In the genomic region with DNA sequence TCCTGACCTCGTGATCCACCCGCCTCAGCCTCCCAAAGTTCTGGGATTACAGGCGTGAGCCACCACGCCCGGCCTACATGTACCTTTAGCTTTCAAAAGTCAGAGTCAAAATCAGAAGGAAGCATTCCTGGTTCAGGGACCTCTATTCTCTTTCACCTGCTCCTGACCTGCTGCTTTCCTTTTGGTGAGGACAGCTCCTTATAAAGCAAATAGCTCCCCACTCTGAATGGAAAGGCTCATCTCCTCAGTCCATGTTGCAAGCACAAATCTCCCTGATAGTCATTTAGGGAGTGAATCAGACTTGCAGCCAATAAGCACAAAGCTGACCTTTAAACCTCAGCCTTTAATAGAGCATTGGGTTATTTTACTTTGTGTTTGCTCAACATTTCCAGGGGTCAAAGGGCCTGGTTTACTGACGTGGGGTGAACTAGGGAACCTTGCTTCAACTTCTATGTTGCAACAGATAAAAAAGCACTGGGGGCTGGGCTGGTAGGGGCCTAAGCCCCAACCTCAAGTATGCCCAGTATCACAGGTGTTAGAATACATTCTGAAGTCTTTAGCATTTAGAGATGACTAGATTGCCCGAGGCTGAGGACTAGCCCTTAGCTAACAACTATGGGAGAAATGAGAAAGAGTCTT, we compare ENCODE assay signal across 20 cellular contexts. TPM values are rescaled to one million over a fixed set of nuclear protein-coding genes. Genes with fewer than 3 reads are reported as not detected.
DNase-seq lines count a peak whose midpoint lies in the region; ATAC-seq, FAIRE-seq and TF ChIP-seq lines count a peak whose summit lies in the region.
"Had no signal": no experiment of that assay in that cellular context is flagged by ENCODE, and none has a peak within 500 bp of the region (broad histone marks: within the 10 kb centered on the region; RNA-seq: fewer than 3 reads in every experiment).

No MANE protein-coding gene starts in this region.

- ATAC-seq in body of pancreas, result peak; percentile 74
- ATAC-seq in HepG2, result peak; percentile 95
- ATAC-seq in stimulated activated naive B cell treated with anti-CD40 and anti-IgM and Interleukin-4, amounts not matched to agents 10 μg/mL and 1 μg/mL and 100 μg/mL, for 72 hours (replicated peaks), result peak; percentile 44 to 77
- ATAC-seq: activated naive CD8-positive, alpha-beta T cell treated with anti-CD3 and anti-CD28 coated beads, Interleukin-2, amount 50 U/mL, for 24 hours had no signal

- H3K4me3 ChIP-seq in body of pancreas, result no peak overlapping the region
- peak overlapping the region; percentile 35 to 68 (median 56); a peak in 5 of 6 replicates for H3K4me3 ChIP-seq in HepG2 (replicated peaks in 1 of 3; ENCODE audit: insufficient read depth in 1 of 3, low read depth in 2 of 3, low read length in 3 of 3)
- H3K4me3 ChIP-seq: cardiac muscle cell had no signal

- H3K79me2 ChIP-seq in HepG2 (ENCODE audit: insufficient read depth, low read length), result peaks cover 44% of the 10 kb centered on the region

- 63 to 66% methylated on average over 7 of the region's 7 CpGs for WGBS in body of pancreas, 2 donors
- 1% methylated on average over 7 of the region's 7 CpGs for WGBS in HepG2 (ENCODE audit: low lambda C conversion rate)

- DNase-seq in NCI-H226 (peak; percentile 5), body of pancreas (peak in 2 of 4 donors; percentile 27 to 60), HepG2 (ENCODE audit: low spot score) (peak; percentile 99), GM19238 (ENCODE audit: insufficient read length, low spot score) (no peak), GOT3 (lab: John Stamatoyannopoulos, UW) (no peak), DMS 273 (lab: John Stamatoyannopoulos, UW; ENCODE audit: unreplicated experiment) (no peak)
- no peak for DNase-seq in stimulated activated naive B cell treated with anti-CD40 and anti-IgM and Interleukin-4, amounts not matched to agents 10 μg/mL and 1 μg/mL and 100 μg/mL, for 72 hours
- DNase-seq: activated B cell treated with CpG ODN at 0.5 μM for 24 hours; activated naive CD8-positive, alpha-beta T cell treated with anti-CD3 and anti-CD28 coated beads, Interleukin-2, amount 50 U/mL, for 24 hours; BE2C; GF-D8; KBM-7; kidney; NCI-H1092; NCI-H774; occipital lobe had no signal

- H3K36me3 ChIP-seq in body of pancreas (replicated peaks in 1 of 2; ENCODE audit: insufficient read depth in 1 of 2, low read depth in 2 of 2), result no peaks in the 10 kb centered on the region
- H3K36me3 ChIP-seq in HepG2 (replicated peaks in 1 of 2; ENCODE audit: control insufficient read depth in 1 of 2, insufficient read depth in 2 of 2, low read length in 2 of 2), result no peaks in the 10 kb centered on the region
- H3K36me3 ChIP-seq: BE2C, cardiac muscle cell had no signal

- H3K27me3 ChIP-seq in body of pancreas (no peaks in the 10 kb centered on the region), HepG2 (ENCODE audit: control insufficient read depth in 1 of 2, insufficient read depth in 2 of 2, low read length in 2 of 2) (no peaks in the 10 kb centered on the region)
- H3K27me3 ChIP-seq: BE2C, cardiac muscle cell had no signal

- no TSS peak for BruUV-seq in HepG2 (replicated peaks; lab: Mats Ljungman, UMichigan)

- CTCF ChIA-PET in HepG2 (lab: Yijun Ruan, JAX; ENCODE audit: low intra/inter-chr PET ratio, low total read pairs), result interaction anchor here (1.2 kb wide), 1 partner anchor 43 kb away, joined by 4 read pairs; a partner anchor contains a TSS

- FAIRE-seq in HepG2 (lab: Jason Lieb, UNC), result peak; percentile 95
- FAIRE-seq: GM12892, kidney had no signal

- TF ChIP-seq RAD21 in HepG2 (CRISPR knock-in tag; IDR thresholded peaks at IDR 0.05), result no peak; the same call in 1 of the 2 replicates

- TF ChIP-seq EP300 in HepG2 (IDR thresholded peaks at IDR 0.05; ENCODE audit: low read depth in 2 of 2, low read length in 2 of 2) (peak; percentile 97 to 99), HepG2 (CRISPR knock-in tag; IDR thresholded peaks at IDR 0.05; ENCODE audit: borderline replicate concordance) (peak; percentile 90)

- H3K9me3 ChIP-seq in body of pancreas, result no peaks in the 10 kb centered on the region
- no peaks in the 10 kb centered on the region for H3K9me3 ChIP-seq in HepG2 (ENCODE audit: low read length)
- H3K9me3 ChIP-seq: BE2C had no signal

- no peak overlapping the region for H3K27ac Mint-ChIP-seq in stimulated activated naive B cell treated with anti-CD40 and anti-IgM and Interleukin-4, amounts not matched to agents 10 μg/mL and 1 μg/mL and 100 μg/mL, for 72 hours
- H3K27ac Mint-ChIP-seq: activated B cell treated with CpG ODN at 0.5 μM for 24 hours; activated naive CD8-positive, alpha-beta T cell treated with anti-CD3 and anti-CD28 coated beads, Interleukin-2, amount 50 U/mL, for 24 hours; T-helper 1 cell treated with Interleukin-12 subunit alpha and Interleukin-12 subunit beta and Interleukin-4 antibody, amounts not matched to agents 30 μg/mL and 1 μg/mL, for 36 hours had no signal

- H4K20me1 ChIP-seq in HepG2 (ENCODE audit: insufficient read depth, low read length), result no peaks in the 10 kb centered on the region

- in situ Hi-C loops in HepG2 (cut with HindIII; ENCODE audit: extremely low pct_ligation_motif_present, low pct_unique_long_range_greater_than_20kb), result no loop called here

- TF ChIP-seq POLR2A in body of pancreas (IDR thresholded peaks at IDR 0.05), result no peak
- peak; percentile 63 to 96 for TF ChIP-seq POLR2A in HepG2 (IDR thresholded peaks at IDR 0.05; ENCODE audit: insufficient read depth in 1 of 2, low read depth in 2 of 2, low read length in 2 of 2)

- H3K4me1 ChIP-seq in body of pancreas, result peaks cover 43% of the 10 kb centered on the region
- H3K4me1 ChIP-seq in HepG2 (ENCODE audit: insufficient read depth, low read length), result peaks cover 57% of the 10 kb centered on the region
- H3K4me1 ChIP-seq: BE2C had no signal

- TF ChIP-seq CTCF in body of pancreas (IDR thresholded peaks at IDR 0.05) (no peak), HepG2 (CRISPR knock-in tag; IDR thresholded peaks at IDR 0.05) (peak; percentile 34; the same call in 1 of the 2 replicates)

- H3K27ac ChIP-seq in body of pancreas (peak overlapping the region in 3 of 4 donors; percentile 36 to 77 (median 61)), HepG2 (ENCODE audit: extremely low read length, insufficient read depth, low read length) (peak overlapping the region; percentile 99)
- H3K27ac ChIP-seq: cardiac muscle cell had no signal

- H3K4me1 Mint-ChIP-seq in stimulated activated naive B cell treated with anti-CD40 and anti-IgM and Interleukin-4, amounts not matched to agents 10 μg/mL and 1 μg/mL and 100 μg/mL, for 72 hours, result peaks cover 0 to 3% of the 10 kb centered on the region in 2 donors
- H3K4me1 Mint-ChIP-seq: activated B cell treated with CpG ODN at 0.5 μM for 24 hours; activated naive CD8-positive, alpha-beta T cell treated with anti-CD3 and anti-CD28 coated beads, Interleukin-2, amount 50 U/mL, for 24 hours had no signal

- H3K36me3 Mint-ChIP-seq in stimulated activated naive B cell treated with anti-CD40 and anti-IgM and Interleukin-4, amounts not matched to agents 10 μg/mL and 1 μg/mL and 100 μg/mL, for 72 hours, result no peaks in the 10 kb centered on the region

- peak overlapping the region; percentile 76 for H3K4me2 ChIP-seq in HepG2 (ENCODE audit: low read depth, low read length)

- intact Hi-C loops in body of pancreas (cut with DNase I) (no loop called here), HepG2 (cut with micrococcal nuclease; ENCODE audit: unreplicated experiment) (loop anchor here (1.0 to 5.0 kb wide), 5 partner anchors 43 to 189 kb away; a partner anchor contains a TSS)

- POLR2A ChIA-PET in HepG2 (lab: Yijun Ruan, JAX), result interaction anchor here (0.7 to 3.6 kb wide), 26 partner anchors 9 to 535 kb away, joined by 3 to 86 read pairs (median 7); a partner anchor contains a TSS

- H2AFZ ChIP-seq in HepG2 (ENCODE audit: low read length), result no peak overlapping the region

- peak overlapping the region; percentile 88 for H3K9ac ChIP-seq in HepG2 (ENCODE audit: insufficient read depth, low read depth, low read length)

- H3K27me3 Mint-ChIP-seq in stimulated activated naive B cell treated with anti-CD40 and anti-IgM and Interleukin-4, amounts not matched to agents 10 μg/mL and 1 μg/mL and 100 μg/mL, for 72 hours, result no peaks in the 10 kb centered on the region

- no peak overlapping the region for H3K4me3 Mint-ChIP-seq in stimulated activated naive B cell treated with anti-CD40 and anti-IgM and Interleukin-4, amounts not matched to agents 10 μg/mL and 1 μg/mL and 100 μg/mL, for 72 hours
- H3K4me3 Mint-ChIP-seq: activated B cell treated with CpG ODN at 0.5 μM for 24 hours; activated naive CD8-positive, alpha-beta T cell treated with anti-CD3 and anti-CD28 coated beads, Interleukin-2, amount 50 U/mL, for 24 hours; T-helper 1 cell treated with Interleukin-12 subunit alpha and Interleukin-12 subunit beta and Interleukin-4 antibody, amounts not matched to agents 30 μg/mL and 1 μg/mL, for 36 hours had no signal

- H3K9me3 Mint-ChIP-seq in stimulated activated naive B cell treated with anti-CD40 and anti-IgM and Interleukin-4, amounts not matched to agents 10 μg/mL and 1 μg/mL and 100 μg/mL, for 72 hours, result no peaks in the 10 kb centered on the region
- H3K9me3 Mint-ChIP-seq: activated B cell treated with CpG ODN at 0.5 μM for 24 hours; activated naive CD8-positive, alpha-beta T cell treated with anti-CD3 and anti-CD28 coated beads, Interleukin-2, amount 50 U/mL, for 24 hours; T-helper 1 cell treated with Interleukin-12 subunit alpha and Interleukin-12 subunit beta and Interleukin-4 antibody, amounts not matched to agents 30 μg/mL and 1 μg/mL, for 36 hours had no signal

RNA-seq across cellular contexts. Expression of a gene that starts 43.1 kb away (rescaled TPM):
- total RNA-seq in body of pancreas (1 to 10 TPM; 6.7 to 6.9 TPM), HepG2 (2016; rRNA removed; fragmentation: Illumina TruSeq; extraction: Trizol) (22.7 and 30.1 TPM in 2 replicates)
- total RNA-seq in HepG2 (2016; cell fraction: cytosol; rRNA removed; fragmentation: Illumina TruSeq; extraction: Trizol; ENCODE audit: low read depth), result 9.2 and 10.9 TPM in 2 replicates
- 20.4 and 24.3 TPM in 2 replicates for total RNA-seq in HepG2 (2016; cell fraction: insoluble cytoplasmic fraction; rRNA removed; fragmentation: Illumina TruSeq; extraction: Trizol)
- 16.1 and 18.6 TPM in 2 replicates for total RNA-seq in HepG2 (2016; cell fraction: membrane; rRNA removed; fragmentation: Illumina TruSeq; extraction: Trizol)
- total RNA-seq in HepG2 (2016; cell fraction: nucleus; rRNA removed; fragmentation: Illumina TruSeq; extraction: Trizol), result 40.5 and 40.8 TPM in 2 replicates
- 4.3 and 4.7 TPM in 2 replicates for polyA plus RNA-seq in HepG2 (2011; rRNA removed)
- 3.0 and 4.0 TPM in 2 replicates for polyA plus RNA-seq in HepG2 (2011; cell fraction: cytosol; rRNA removed)
- polyA plus RNA-seq in HepG2 (2011; cell fraction: nucleus; rRNA removed), result 6.1 and 7.0 TPM in 2 replicates
- polyA plus RNA-seq in HepG2 (2012), result 7.5 and 9.3 TPM in 2 replicates
- 3.5 and 4.3 TPM in 2 replicates for polyA plus RNA-seq in HepG2 (2016; cell fraction: cytosol; fragmentation: Illumina TruSeq; extraction: Trizol; ENCODE audit: low read depth)
- 14.8 and 17.3 TPM in 2 replicates for polyA plus RNA-seq in HepG2 (2016; cell fraction: insoluble cytoplasmic fraction; fragmentation: Illumina TruSeq; extraction: Trizol; ENCODE audit: low read depth)
- 6.5 and 6.7 TPM in 2 replicates for polyA plus RNA-seq in HepG2 (2016; cell fraction: membrane; fragmentation: Illumina TruSeq; extraction: Trizol; ENCODE audit: low read depth)
- 14.6 and 17.3 TPM in 2 replicates for polyA plus RNA-seq in HepG2 (2016; cell fraction: nucleus; fragmentation: Illumina TruSeq; extraction: Trizol; ENCODE audit: insufficient read depth, low read depth)
- 3.3 and 9.4 TPM in 2 replicates for polyA minus RNA-seq in HepG2 (2011; rRNA and poly(A)+ RNA removed; ENCODE audit: low replicate concordance)
- polyA minus RNA-seq in HepG2 (2011; cell fraction: cytosol; rRNA and poly(A)+ RNA removed), result 8.1 and 8.3 TPM in 2 replicates
- polyA minus RNA-seq in HepG2 (2011; cell fraction: nucleus; rRNA and poly(A)+ RNA removed), result 45.8 and 47.3 TPM in 2 replicates
- total RNA-seq: activated CD8-positive, alpha-beta memory T cell treated with anti-CD3 and anti-CD28 coated beads for 36 hours had no signal

Comparison
In these comparisons a context has a peak if more than half of its experiments do, and no peak if none do; other contexts are left out.
1. DNase-seq: peak in NCI-H226 (single experiment) and HepG2 (single experiment); none in stimulated activated naive B cell treated with anti-CD40 and anti-IgM and Interleukin-4, amounts not matched to agents 10 μg/mL and 1 μg/mL and 100 μg/mL, for 72 hours (single experiment), GM19238 (single experiment), GOT3 (single experiment) and DMS 273 (single experiment).
2. H3K4me3 ChIP-seq: peak in HepG2 (3 of 3); none in body of pancreas (0 of 2).
3. POLR2A ChIP-seq: peak in HepG2 (2 of 2); none in body of pancreas (0 of 3).
4. Peak in every context shown above with its lines, with median percentiles within 50 percentile points of each other: ATAC-seq.